Comparison of ENCODE assay signal across 8 cellular contexts in genomic region chr17:41811549-41812175, GRCh38. TPM values are rescaled to one million over a fixed set of nuclear protein-coding genes. Genes with fewer than 3 reads are reported as not detected.
DNase-seq lines count a peak whose midpoint lies in the region; ATAC-seq and TF ChIP-seq lines count a peak whose summit lies in the region.

P3H4 (minus strand) TSS chr17:41811949; CDS start chr17:41811915, 34 bp downstream.

- intact Hi-C loops in mucosa of descending colon (cut with DNase I, micrococcal nuclease): no loop called here

- H3K4me1 ChIP-seq in OCI-LY1 (ENCODE audit: insufficient read depth, low read length, severe bottlenecking): peaks cover 7% of the 10 kb centered on the region
- H3K4me1 ChIP-seq in mucosa of descending colon (ENCODE audit: low read depth): peaks cover 36% of the 10 kb centered on the region

- peak within 1 kb of the TSS; percentile 53 for H3K4me3 ChIP-seq in OCI-LY1 (ENCODE audit: low read depth, low read length, poor library complexity, severe bottlenecking)
- H3K4me3 ChIP-seq in mucosa of descending colon: peak within 1 kb of the TSS; percentile 35

- H3K4me2 ChIP-seq in OCI-LY1 (ENCODE audit: low read length): peak within 1 kb of the TSS; percentile 52

- H3K27me3 ChIP-seq in OCI-LY1 (ENCODE audit: insufficient read depth, low read length): peaks cover 7% of the 10 kb centered on the region; the same call in 1 of the 2 replicates

- H3F3A ChIP-seq in OCI-LY1 (ENCODE audit: insufficient read depth, low read length): no peaks in the 10 kb centered on the region

- peak; percentile 89 for ATAC-seq in mucosa of descending colon

- no peaks in the 10 kb centered on the region for H4K20me1 ChIP-seq in OCI-LY1 (ENCODE audit: insufficient read depth, low read length)

- H3K9me2 ChIP-seq in OCI-LY1 (ENCODE audit: low read depth, low read length): no peaks in the 10 kb centered on the region

- peak within 1 kb of the TSS; percentile 15; the same call in 1 of the 2 replicates for H3K9ac ChIP-seq in OCI-LY1 (ENCODE audit: low read length)

- H2AFZ ChIP-seq in OCI-LY1 (ENCODE audit: low read length): no peak within 1 kb of the TSS

- H3K79me2 ChIP-seq in OCI-LY1 (ENCODE audit: insufficient read depth, low read length): no peaks in the 10 kb centered on the region

- TF ChIP-seq CTCF in OCI-LY1 (IDR thresholded peaks at IDR 0.05; ENCODE audit: low read length) (peak; percentile 48), mucosa of descending colon (IDR thresholded peaks at IDR 0.05) (peak; percentile 86)

- H3K27ac ChIP-seq in OCI-LY1 (ENCODE audit: low read depth, low read length, poor library complexity, severe bottlenecking): no peak within 1 kb of the TSS
- peak within 1 kb of the TSS; percentile 77 for H3K27ac ChIP-seq in epithelial cell of prostate

- no peaks in the 10 kb centered on the region for H3K36me3 ChIP-seq in OCI-LY1 (ENCODE audit: insufficient read depth, low read length)
- H3K36me3 ChIP-seq in mucosa of descending colon (ENCODE audit: low read depth): no peaks in the 10 kb centered on the region

- H3K9me3 ChIP-seq in OCI-LY1 (ENCODE audit: low read length): no peaks in the 10 kb centered on the region
- no peaks in the 10 kb centered on the region for H3K9me3 ChIP-seq in mucosa of descending colon

- DNase-seq in NCI-H2029 (lab: John Stamatoyannopoulos, UW) (peak; percentile 45), NCI-H2029 treated with DMSO at 0.1 percent for 48 hours (lab: John Stamatoyannopoulos, UW) (no peak), HPDE6-E6E7 (ENCODE audit: extremely low spot score) (peak; percentile 75), activated T-cell treated with anti-CD3 and anti-CD28 coated beads for 48 hours (ENCODE audit: low read depth) (peak; percentile 72), epithelial cell of prostate (ENCODE audit: low read depth, low spot score) (no peak), mucosa of descending colon (peak; percentile 86 to 90 (median 87))
- DNase-seq in stimulated activated CD8-positive, alpha-beta memory T cell treated with anti-CD3 and anti-CD28 coated beads, Interleukin-2, amount 100 ng/mL, for 1 hour (ENCODE audit: low read depth in 2 of 2): peak; percentile 49 to 57

RNA-seq across cellular contexts. Expression of gene P3H4, which starts in this region (rescaled TPM):
- 10 to 100 TPM; 10.7 to 14.0 (median 12.1) TPM for total RNA-seq in mucosa of descending colon

Comparison
In these comparisons a context has a peak if more than half of its experiments do, and no peak if none do; other contexts are left out.
1. DNase-seq: peak in NCI-H2029 (single experiment), HPDE6-E6E7 (single experiment), activated T-cell treated with anti-CD3 and anti-CD28 coated beads for 48 hours (single experiment), mucosa of descending colon (3 of 3) and stimulated activated CD8-positive, alpha-beta memory T cell treated with anti-CD3 and anti-CD28 coated beads, Interleukin-2, amount 100 ng/mL, for 1 hour (2 of 2); none in NCI-H2029 treated with DMSO at 0.1 percent for 48 hours (single experiment) and epithelial cell of prostate (single experiment).